Comparison of ENCODE assay signal across 14 cellular contexts in genomic region chr3:48548165-48548564, GRCh38. TPM values are rescaled to one million over a fixed set of nuclear protein-coding genes. Genes with fewer than 3 reads are reported as not detected.
"Had no signal": no experiment of that assay in that cellular context is flagged by ENCODE, and none has a peak within 500 bp of the region (broad histone marks: within the 10 kb centered on the region; RNA-seq: fewer than 3 reads in every experiment).

No MANE protein-coding gene starts in this region.

- H3K4me3 ChIP-seq: left lung, mucosa of descending colon, neural progenitor cell, pancreas, spleen had no signal

- H3K4me1 ChIP-seq: neural progenitor cell had no signal

- H3K4me1 Mint-ChIP-seq: activated B cell treated with CpG ODN at 0.5 μM for 24 hours; memory B cell; stimulated activated naive B cell treated with anti-CD40 and anti-IgM and Interleukin-4, amounts not matched to agents 10 μg/mL and 1 μg/mL and 100 μg/mL, for 72 hours had no signal

- H3K9me3 ChIP-seq: left lung, mucosa of descending colon, pancreas, spleen had no signal

- H3K27me3 ChIP-seq: left lung, neural progenitor cell, pancreas, spleen had no signal

- H3K9me3 Mint-ChIP-seq: activated B cell treated with CpG ODN at 0.5 μM for 24 hours; activated CD8-positive, alpha-beta T cell treated with anti-CD3 and anti-CD28 coated beads for 36 hours; activated naive CD8-positive, alpha-beta T cell treated with anti-CD3 and anti-CD28 coated beads, Interleukin-2, amount 10 ng/mL, durations not matched to agents 7 days and 5 days; activated T-helper 17 cell treated with anti-CD3 and anti-CD28 coated beads, Interleukin-2, amount 50 U/mL, for 72 hours; memory B cell; naive B cell; neural progenitor cell; stimulated activated naive B cell treated with anti-CD40 and anti-IgM and Interleukin-4, amounts not matched to agents 10 μg/mL and 1 μg/mL and 100 μg/mL, for 72 hours had no signal

- H3K27ac ChIP-seq: neural progenitor cell, pancreas had no signal

- H3K36me3 Mint-ChIP-seq: memory B cell; naive B cell; stimulated activated naive B cell treated with anti-CD40 and anti-IgM and Interleukin-4, amounts not matched to agents 10 μg/mL and 1 μg/mL and 100 μg/mL, for 72 hours had no signal

- H3K27ac Mint-ChIP-seq: activated B cell treated with CpG ODN at 0.5 μM for 24 hours; activated CD8-positive, alpha-beta T cell treated with anti-CD3 and anti-CD28 coated beads for 36 hours; activated naive CD8-positive, alpha-beta T cell treated with anti-CD3 and anti-CD28 coated beads, Interleukin-2, amount 10 ng/mL, durations not matched to agents 7 days and 5 days; activated T-helper 17 cell treated with anti-CD3 and anti-CD28 coated beads, Interleukin-2, amount 50 U/mL, for 72 hours; memory B cell; naive B cell; stimulated activated naive B cell treated with anti-CD40 and anti-IgM and Interleukin-4, amounts not matched to agents 10 μg/mL and 1 μg/mL and 100 μg/mL, for 72 hours had no signal

- H2AFZ ChIP-seq: neural progenitor cell had no signal

- H3K9ac ChIP-seq: neural progenitor cell had no signal

- H3K4me2 ChIP-seq: neural progenitor cell had no signal

- H3K27me3 Mint-ChIP-seq: activated B cell treated with CpG ODN at 0.5 μM for 24 hours; activated CD8-positive, alpha-beta T cell treated with anti-CD3 and anti-CD28 coated beads for 36 hours; activated naive CD8-positive, alpha-beta T cell treated with anti-CD3 and anti-CD28 coated beads, Interleukin-2, amount 10 ng/mL, durations not matched to agents 7 days and 5 days; activated T-helper 17 cell treated with anti-CD3 and anti-CD28 coated beads, Interleukin-2, amount 50 U/mL, for 72 hours had no signal

- FAIRE-seq: frontal cortex, pancreas had no signal

- H3K36me3 ChIP-seq: neural progenitor cell had no signal

- H3K4me3 Mint-ChIP-seq: activated B cell treated with CpG ODN at 0.5 μM for 24 hours; activated CD8-positive, alpha-beta T cell treated with anti-CD3 and anti-CD28 coated beads for 36 hours; activated naive CD8-positive, alpha-beta T cell treated with anti-CD3 and anti-CD28 coated beads, Interleukin-2, amount 10 ng/mL, durations not matched to agents 7 days and 5 days; activated T-helper 17 cell treated with anti-CD3 and anti-CD28 coated beads, Interleukin-2, amount 50 U/mL, for 72 hours; memory B cell; naive B cell; neural progenitor cell; stimulated activated naive B cell treated with anti-CD40 and anti-IgM and Interleukin-4, amounts not matched to agents 10 μg/mL and 1 μg/mL and 100 μg/mL, for 72 hours had no signal

RNA-seq across cellular contexts. Expression of gene UCN2, which starts 15.4 kb away (rescaled TPM):
- total RNA-seq: activated B cell treated with CpG ODN at 0.5 μM for 24 hours; activated CD8-positive, alpha-beta T cell treated with anti-CD3 and anti-CD28 coated beads for 36 hours; activated naive CD8-positive, alpha-beta T cell treated with anti-CD3 and anti-CD28 coated beads, Interleukin-2, amount 10 ng/mL, durations not matched to agents 7 days and 5 days; dermis microvascular lymphatic vessel endothelial cell; frontal cortex; pancreas had no signal
